In genomic region chr6:42347456-42347855, GRCh38 we compare ENCODE assay signal across 24 cellular contexts.
"Had no signal": no experiment of that assay in that cellular context is flagged by ENCODE, and none has a peak within 500 bp of the region (broad histone marks: within the 10 kb centered on the region; RNA-seq: fewer than 3 reads in every experiment).

No MANE protein-coding gene starts in this region.

- ATAC-seq: left lobe of liver, mucosa of descending colon, sciatic nerve had no signal

- H3K4me1 Mint-ChIP-seq: naive B cell had no signal

- H3K9me3 Mint-ChIP-seq: mesothelial cell of epicardium, naive B cell, nephron progenitor cell had no signal

- DNase-seq: cortex of kidney; hypothalamus; kidney; mesenchymal stem cell; mucosa of descending colon; naive B cell; nephron progenitor cell; nucleus accumbens; stimulated activated CD4-positive, alpha-beta T cell treated with anti-CD3 and anti-CD28 coated beads, Interleukin-12 subunit alpha, Interleukin-12 subunit beta, amount 100 ng/mL, for 4 hours; stimulated activated CD4-positive, alpha-beta T cell treated with anti-CD3 and anti-CD28 coated beads, Interleukin-1b, Interleukin-23, amount 100 ng/mL, for 48 hours; stimulated activated CD4-positive, alpha-beta T cell treated with anti-CD3 and anti-CD28 coated beads, Interleukin-4, amount 100 ng/mL, for 1 hour; stimulated activated CD8-positive, alpha-beta memory T cell treated with anti-CD3 and anti-CD28 coated beads, Interleukin-4, amount 100 ng/mL, for 48 hours; stimulated activated naive CD4-positive, alpha-beta T cell treated with Interleukin-2 at 50 U/mL for 16 hours; stomach; thyroid gland; trophoblast cell had no signal

- H3K36me3 Mint-ChIP-seq: naive B cell had no signal

- H3K27me3 Mint-ChIP-seq: naive B cell had no signal

- H3K9me3 ChIP-seq: mucosa of descending colon, prostate gland, right atrium auricular region, stomach, thyroid gland, vagina had no signal

- H3K4me1 ChIP-seq: prostate gland, right atrium auricular region, stomach, thyroid gland, vagina had no signal

- H3K27ac ChIP-seq: prostate gland, right atrium auricular region, stomach, thyroid gland, vagina had no signal

- FAIRE-seq: frontal cortex, kidney had no signal

- H3K4me3 Mint-ChIP-seq: mesothelial cell of epicardium, naive B cell, nephron progenitor cell had no signal

- H3K27ac Mint-ChIP-seq: mesothelial cell of epicardium, naive B cell, nephron progenitor cell had no signal

- H3K27me3 ChIP-seq: right atrium auricular region, stomach, thyroid gland, vagina had no signal

- H3K4me3 ChIP-seq: mucosa of descending colon, prostate gland, right atrium auricular region, smooth muscle cell, stomach, thyroid gland, vagina had no signal

- H3K36me3 ChIP-seq: prostate gland, right atrium auricular region, stomach, thyroid gland, vagina had no signal
